In genomic region chr2:65432227-65433190, GRCh38 we compare ENCODE assay signal across 1 cellular context.
TF ChIP-seq lines count a peak whose summit lies in the region.

TSS of gene SPRED2 (minus strand) at chr2:65432599. CDS start at chr2:65431987, 612 bp downstream.

TF ChIP-seq in HEK293, 187 proteins besides CTCF, POLR2A, EP300 and RAD21 (continued from another document and continues in another):
- TF ChIP-seq ATF2 (tag by site-specific recombination; IDR thresholded peaks at IDR 0.05; ENCODE audit: low read depth): peak; percentile 96
- no peak for TF ChIP-seq ZNF146 (tag by site-specific recombination; IDR thresholded peaks at IDR 0.05)
- no peak for TF ChIP-seq PRDM2 (tag by site-specific recombination; IDR thresholded peaks at IDR 0.05; ENCODE audit: borderline replicate concordance)
- TF ChIP-seq ZBTB20 (tag by site-specific recombination; IDR thresholded peaks at IDR 0.05): peak; percentile 74
- peak; percentile 73 for TF ChIP-seq ZNF558 (tag by site-specific recombination; IDR thresholded peaks at IDR 0.05)
- peak; percentile 83 for TF ChIP-seq ZNF341 (tag by site-specific recombination; IDR thresholded peaks at IDR 0.05; ENCODE audit: low read depth)
- no peak for TF ChIP-seq ZNF121 (tag by site-specific recombination; IDR thresholded peaks at IDR 0.05)
- no peak for TF ChIP-seq ZNF350 (tag by site-specific recombination; IDR thresholded peaks at IDR 0.05)
- TF ChIP-seq REST (tag by site-specific recombination; IDR thresholded peaks at IDR 0.05): peak; percentile 44
- TF ChIP-seq KLF17 (tag by site-specific recombination; IDR thresholded peaks at IDR 0.05): peak; percentile 92; the same call in 1 of the 2 replicates
- TF ChIP-seq KLF10 (tag by site-specific recombination; IDR thresholded peaks at IDR 0.05): peak; percentile 79
- no peak for TF ChIP-seq ZNF354C (tag by site-specific recombination; IDR thresholded peaks at IDR 0.05; ENCODE audit: borderline replicate concordance, low read depth)
- TF ChIP-seq ZNF660 (tag by site-specific recombination; IDR thresholded peaks at IDR 0.05): peak; percentile 96
- TF ChIP-seq ZNF449 (tag by site-specific recombination; IDR thresholded peaks at IDR 0.05): peak; percentile 59; the same call in 1 of the 2 replicates
- TF ChIP-seq HOXD13 (CRISPR knock-in tag; IDR thresholded peaks at IDR 0.05; ENCODE audit: borderline replicate concordance): no peak
- TF ChIP-seq SCRT1 (tag by site-specific recombination; IDR thresholded peaks at IDR 0.05; ENCODE audit: borderline replicate concordance): no peak
- TF ChIP-seq ZNF362 (tag by site-specific recombination; IDR thresholded peaks at IDR 0.05): peak; percentile 99
- no peak for TF ChIP-seq HIC1 (tag by site-specific recombination; IDR thresholded peaks at IDR 0.05)
- no peak for TF ChIP-seq ZNF707 (tag by site-specific recombination; IDR thresholded peaks at IDR 0.05)
- no peak for TF ChIP-seq ZNF514 (tag by site-specific recombination; IDR thresholded peaks at IDR 0.05)
- no peak for TF ChIP-seq SCRT2 (tag by site-specific recombination; IDR thresholded peaks at IDR 0.05)
- TF ChIP-seq ZNF549 (tag by site-specific recombination; IDR thresholded peaks at IDR 0.05): no peak
- no peak for TF ChIP-seq ZNF571 (tag by site-specific recombination; IDR thresholded peaks at IDR 0.05)
- TF ChIP-seq SALL2 (tag by site-specific recombination; IDR thresholded peaks at IDR 0.05; ENCODE audit: borderline replicate concordance): no peak
- TF ChIP-seq ZNF292 (tag by site-specific recombination; IDR thresholded peaks at IDR 0.05; ENCODE audit: borderline replicate concordance, low read depth): no peak
- no peak for TF ChIP-seq ZNF280C (tag by site-specific recombination; IDR thresholded peaks at IDR 0.05)
- TF ChIP-seq FEZF1 (tag by site-specific recombination; IDR thresholded peaks at IDR 0.05): peak; percentile 69
- TF ChIP-seq ZBTB26 (tag by site-specific recombination; optimal IDR thresholded peaks at IDR 0.05): peak; percentile 73
- peak; percentile 86 for TF ChIP-seq ZBTB11 (tag by site-specific recombination; conservative IDR thresholded peaks at IDR 0.05; ENCODE audit: low read depth)
